In the genomic region with DNA sequence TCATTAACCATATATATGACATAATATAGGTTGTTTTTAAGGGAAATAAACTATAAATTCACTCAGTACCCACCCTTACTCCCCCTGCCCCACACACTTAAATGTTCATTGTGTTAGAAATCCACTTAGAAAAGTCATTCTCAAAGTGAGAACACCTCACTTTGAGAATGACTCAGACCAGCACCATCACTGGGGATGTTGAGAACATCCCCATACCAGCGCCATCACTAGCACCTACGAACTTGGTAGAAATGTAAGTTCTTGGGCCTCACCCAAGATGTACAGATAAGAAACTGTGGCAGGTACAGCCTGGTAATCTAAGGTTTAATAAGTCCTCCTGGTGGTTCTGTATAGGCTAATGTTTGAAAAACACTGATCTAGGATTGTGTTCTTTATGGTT, we compare ENCODE assay signal across 15 cellular contexts.
DNase-seq lines count a peak whose midpoint lies in the region; ATAC-seq and TF ChIP-seq lines count a peak whose summit lies in the region.
"Had no signal": no experiment of that assay in that cellular context is flagged by ENCODE, and none has a peak within 500 bp of the region (broad histone marks: within the 10 kb centered on the region; RNA-seq: fewer than 3 reads in every experiment).

No MANE protein-coding gene starts in this region.

- H3K4me2 ChIP-seq in OCI-LY3 (ENCODE audit: low read length), result peak overlapping the region; percentile 15; the same call in 1 of the 2 replicates

- no peaks in the 10 kb centered on the region for H3K27me3 Mint-ChIP-seq in activated naive CD4-positive, alpha-beta T cell treated with anti-CD3 and anti-CD28 coated beads for 36 hours (ENCODE audit: low read depth)
- H3K27me3 Mint-ChIP-seq in activated naive CD4-positive, alpha-beta T cell treated with anti-CD3 and anti-CD28 coated beads, Interleukin-2, amount 10 ng/mL, durations not matched to agents 7 days and 5 days, result no peaks in the 10 kb centered on the region
- H3K27me3 Mint-ChIP-seq: B cell had no signal

- CTCF ChIA-PET in activated naive CD4-positive, alpha-beta T cell treated with anti-CD3 and anti-CD28 coated beads for 36 hours (lab: Charles Lee), result interaction anchor here (0.7 kb wide), 1 partner anchor 420 kb away, joined by 3 read pairs; no protein-coding TSS in a partner anchor
- CTCF ChIA-PET in activated naive CD4-positive, alpha-beta T cell treated with anti-CD3 and anti-CD28 coated beads, Interleukin-2, amount 10 ng/mL, durations not matched to agents 7 days and 5 days (lab: Charles Lee), result no interaction called here

- H3K36me3 Mint-ChIP-seq in activated naive CD4-positive, alpha-beta T cell treated with anti-CD3 and anti-CD28 coated beads for 36 hours (ENCODE audit: low read depth), result peaks cover 2% of the 10 kb centered on the region
- H3K36me3 Mint-ChIP-seq in activated naive CD4-positive, alpha-beta T cell treated with anti-CD3 and anti-CD28 coated beads, Interleukin-2, amount 10 ng/mL, durations not matched to agents 7 days and 5 days, result peaks cover 4% of the 10 kb centered on the region
- no peaks in the 10 kb centered on the region for H3K36me3 Mint-ChIP-seq in stimulated activated effector memory CD8-positive, alpha-beta T cell treated with anti-CD3 and anti-CD28 coated beads, Interleukin-12 subunit alpha, Interleukin-12 subunit beta, amount 100 ng/mL, for 72 hours

- H3K4me1 Mint-ChIP-seq in activated naive CD4-positive, alpha-beta T cell treated with anti-CD3 and anti-CD28 coated beads for 36 hours (ENCODE audit: low read depth), result peaks cover 10% of the 10 kb centered on the region
- no peaks in the 10 kb centered on the region for H3K4me1 Mint-ChIP-seq in activated naive CD4-positive, alpha-beta T cell treated with anti-CD3 and anti-CD28 coated beads, Interleukin-2, amount 10 ng/mL, durations not matched to agents 7 days and 5 days
- peaks cover 7% of the 10 kb centered on the region for H3K4me1 Mint-ChIP-seq in stimulated activated effector memory CD8-positive, alpha-beta T cell treated with anti-CD3 and anti-CD28 coated beads, Interleukin-12 subunit alpha, Interleukin-12 subunit beta, amount 100 ng/mL, for 72 hours

- H3K27ac Mint-ChIP-seq in activated naive CD4-positive, alpha-beta T cell treated with anti-CD3 and anti-CD28 coated beads for 36 hours, result no peak overlapping the region
- no peak overlapping the region for H3K27ac Mint-ChIP-seq in activated naive CD4-positive, alpha-beta T cell treated with anti-CD3 and anti-CD28 coated beads, Interleukin-2, amount 10 ng/mL, durations not matched to agents 7 days and 5 days
- H3K27ac Mint-ChIP-seq in stimulated activated effector memory CD8-positive, alpha-beta T cell treated with anti-CD3 and anti-CD28 coated beads, Interleukin-12 subunit alpha, Interleukin-12 subunit beta, amount 100 ng/mL, for 72 hours, result no peak overlapping the region
- H3K27ac Mint-ChIP-seq: B cell had no signal

- H4K20me1 ChIP-seq in OCI-LY3 (ENCODE audit: insufficient read depth, low read length), result no peaks in the 10 kb centered on the region

- H3K9me3 ChIP-seq in OCI-LY3 (ENCODE audit: insufficient read depth, low read length), result no peaks in the 10 kb centered on the region

- peak; percentile 89 for ATAC-seq in stimulated activated effector memory CD8-positive, alpha-beta T cell treated with anti-CD3 and anti-CD28 coated beads, Interleukin-12 subunit alpha, Interleukin-12 subunit beta, amount 100 ng/mL, for 72 hours
- no peak for ATAC-seq in GM21717 (IDR thresholded peaks at IDR 0.05; ENCODE audit: unreplicated experiment)
- ATAC-seq: K562 had no signal

- H3K4me1 ChIP-seq in OCI-LY3 (ENCODE audit: low read length), result peaks cover 11% of the 10 kb centered on the region

- H3K4me3 Mint-ChIP-seq in activated naive CD4-positive, alpha-beta T cell treated with anti-CD3 and anti-CD28 coated beads for 36 hours, result no peak overlapping the region
- no peak overlapping the region for H3K4me3 Mint-ChIP-seq in activated naive CD4-positive, alpha-beta T cell treated with anti-CD3 and anti-CD28 coated beads, Interleukin-2, amount 10 ng/mL, durations not matched to agents 7 days and 5 days
- no peak overlapping the region for H3K4me3 Mint-ChIP-seq in stimulated activated effector memory CD8-positive, alpha-beta T cell treated with anti-CD3 and anti-CD28 coated beads, Interleukin-12 subunit alpha, Interleukin-12 subunit beta, amount 100 ng/mL, for 72 hours
- H3K4me3 Mint-ChIP-seq: B cell had no signal

- DNase-seq in activated CD4-positive, alpha-beta T cell treated with anti-CD3 and anti-CD28 coated beads for 48 hours, result peak; percentile 36
- no peak for DNase-seq in activated CD4-positive, alpha-beta T cell treated with anti-CD3 and anti-CD28 coated beads, Interleukin-2, amount 50 U/mL, for 1 hour
- peak; percentile 55 for DNase-seq in activated naive CD4-positive, alpha-beta T cell treated with anti-CD3 and anti-CD28 coated beads for 36 hours
- DNase-seq in activated naive CD4-positive, alpha-beta T cell treated with anti-CD3 and anti-CD28 coated beads, Interleukin-2, amount 10 ng/mL, durations not matched to agents 7 days and 5 days, result no peak
- no peak for DNase-seq in stimulated activated effector memory CD8-positive, alpha-beta T cell treated with anti-CD3 and anti-CD28 coated beads, Interleukin-12 subunit alpha, Interleukin-12 subunit beta, amount 100 ng/mL, for 72 hours (ENCODE audit: low spot score in 2 of 2)
- DNase-seq: DMS79 treated with DMSO at 0.1 percent for 48 hours, NCI-H1092 treated with DMSO at 0.1 percent for 48 hours, NCI-H2081, NCI-H2171 treated with DMSO at 0.1 percent for 48 hours, NCI-H446 treated with DMSO at 0.1 percent for 48 hours, NCI-H69 had no signal

- no peaks in the 10 kb centered on the region for H3K36me3 ChIP-seq in OCI-LY3 (replicated peaks; ENCODE audit: low read depth, low read length)

- intact Hi-C loops in activated naive CD4-positive, alpha-beta T cell treated with anti-CD3 and anti-CD28 coated beads for 36 hours (cut with micrococcal nuclease), result loop anchor here (1.0 to 10.0 kb wide), 2 partner anchors 9 to 772 kb away; partner anchors contain the start of gene BCL6

- H3K27ac ChIP-seq in OCI-LY3 (ENCODE audit: low read length), result no peak overlapping the region

- TF ChIP-seq CTCF in OCI-LY3 (IDR thresholded peaks at IDR 0.05; ENCODE audit: low read depth, low read length), result no peak

- H3K9me3 Mint-ChIP-seq in activated naive CD4-positive, alpha-beta T cell treated with anti-CD3 and anti-CD28 coated beads for 36 hours, result no peaks in the 10 kb centered on the region
- H3K9me3 Mint-ChIP-seq in activated naive CD4-positive, alpha-beta T cell treated with anti-CD3 and anti-CD28 coated beads, Interleukin-2, amount 10 ng/mL, durations not matched to agents 7 days and 5 days, result no peaks in the 10 kb centered on the region
- no peaks in the 10 kb centered on the region for H3K9me3 Mint-ChIP-seq in stimulated activated effector memory CD8-positive, alpha-beta T cell treated with anti-CD3 and anti-CD28 coated beads, Interleukin-12 subunit alpha, Interleukin-12 subunit beta, amount 100 ng/mL, for 72 hours

- H3K9ac ChIP-seq in OCI-LY3 (ENCODE audit: low read length), result no peak overlapping the region

- H2AFZ ChIP-seq in OCI-LY3 (ENCODE audit: low read depth, low read length), result no peak overlapping the region

- no peaks in the 10 kb centered on the region for H3K27me3 ChIP-seq in OCI-LY3 (ENCODE audit: low read depth, low read length)

- no peak overlapping the region for H3K4me3 ChIP-seq in OCI-LY3 (ENCODE audit: low read length)
- H3K4me3 ChIP-seq: K562 had no signal

- H3K79me2 ChIP-seq in OCI-LY3 (ENCODE audit: low read length), result no peaks in the 10 kb centered on the region

Comparison
In these comparisons a context has a peak if more than half of its experiments do, and no peak if none do; other contexts are left out.
1. DNase-seq: peak in activated CD4-positive, alpha-beta T cell treated with anti-CD3 and anti-CD28 coated beads for 48 hours (single experiment) and activated naive CD4-positive, alpha-beta T cell treated with anti-CD3 and anti-CD28 coated beads for 36 hours (single experiment); none in activated CD4-positive, alpha-beta T cell treated with anti-CD3 and anti-CD28 coated beads, Interleukin-2, amount 50 U/mL, for 1 hour (single experiment), activated naive CD4-positive, alpha-beta T cell treated with anti-CD3 and anti-CD28 coated beads, Interleukin-2, amount 10 ng/mL, durations not matched to agents 7 days and 5 days (single experiment) and stimulated activated effector memory CD8-positive, alpha-beta T cell treated with anti-CD3 and anti-CD28 coated beads, Interleukin-12 subunit alpha, Interleukin-12 subunit beta, amount 100 ng/mL, for 72 hours (0 of 2).